Comparison of ENCODE assay signal across 1 cellular context in the genomic region with DNA sequence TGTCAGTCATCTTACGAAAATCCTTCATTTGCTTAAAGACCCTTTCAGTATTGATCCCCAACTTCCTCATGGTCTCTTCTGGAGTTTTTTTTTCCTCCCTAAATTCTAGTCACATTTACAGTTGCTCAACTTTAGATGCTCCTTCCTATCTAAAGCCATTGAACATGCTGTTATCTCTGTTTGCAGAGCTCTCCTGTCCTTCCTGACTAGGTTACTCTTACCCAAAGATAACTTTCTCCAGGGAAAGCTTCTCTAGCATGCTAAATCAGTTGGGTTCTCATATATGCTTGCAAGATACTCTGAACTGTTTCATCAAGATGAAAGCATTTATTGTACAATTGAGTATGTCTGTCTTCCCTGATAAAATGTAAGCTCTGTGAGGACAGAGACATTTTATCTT.
TF ChIP-seq lines count a peak whose summit lies in the region.

No MANE protein-coding gene starts in this region.

TF ChIP-seq in K562, 482 proteins besides CTCF, POLR2A, EP300 and RAD21 (continued from another document and continues in another):
- TF ChIP-seq JUND (IDR thresholded peaks at IDR 0.05; ENCODE audit: borderline replicate concordance, low read depth, low read length): peak; percentile 27; the same call in 1 of the 2 replicates
- no peak; the same call in 2 of the 3 replicates for TF ChIP-seq JUND (tag; IDR thresholded peaks at IDR 0.05; ENCODE audit: borderline replicate concordance, low read depth, low read length)
- TF ChIP-seq MYC (IDR thresholded peaks at IDR 0.05; ENCODE audit: low read depth, low read length): no peak; the same call in 1 of the 2 replicates
- no peak for TF ChIP-seq MYC (CRISPR knock-in tag; IDR thresholded peaks at IDR 0.05; ENCODE audit: borderline replicate concordance, low read depth)
- TF ChIP-seq HMG20A (CRISPR knock-in tag; conservative IDR thresholded peaks at IDR 0.05): no peak; the same call in 1 of the 2 replicates
- TF ChIP-seq, protein P1, sequence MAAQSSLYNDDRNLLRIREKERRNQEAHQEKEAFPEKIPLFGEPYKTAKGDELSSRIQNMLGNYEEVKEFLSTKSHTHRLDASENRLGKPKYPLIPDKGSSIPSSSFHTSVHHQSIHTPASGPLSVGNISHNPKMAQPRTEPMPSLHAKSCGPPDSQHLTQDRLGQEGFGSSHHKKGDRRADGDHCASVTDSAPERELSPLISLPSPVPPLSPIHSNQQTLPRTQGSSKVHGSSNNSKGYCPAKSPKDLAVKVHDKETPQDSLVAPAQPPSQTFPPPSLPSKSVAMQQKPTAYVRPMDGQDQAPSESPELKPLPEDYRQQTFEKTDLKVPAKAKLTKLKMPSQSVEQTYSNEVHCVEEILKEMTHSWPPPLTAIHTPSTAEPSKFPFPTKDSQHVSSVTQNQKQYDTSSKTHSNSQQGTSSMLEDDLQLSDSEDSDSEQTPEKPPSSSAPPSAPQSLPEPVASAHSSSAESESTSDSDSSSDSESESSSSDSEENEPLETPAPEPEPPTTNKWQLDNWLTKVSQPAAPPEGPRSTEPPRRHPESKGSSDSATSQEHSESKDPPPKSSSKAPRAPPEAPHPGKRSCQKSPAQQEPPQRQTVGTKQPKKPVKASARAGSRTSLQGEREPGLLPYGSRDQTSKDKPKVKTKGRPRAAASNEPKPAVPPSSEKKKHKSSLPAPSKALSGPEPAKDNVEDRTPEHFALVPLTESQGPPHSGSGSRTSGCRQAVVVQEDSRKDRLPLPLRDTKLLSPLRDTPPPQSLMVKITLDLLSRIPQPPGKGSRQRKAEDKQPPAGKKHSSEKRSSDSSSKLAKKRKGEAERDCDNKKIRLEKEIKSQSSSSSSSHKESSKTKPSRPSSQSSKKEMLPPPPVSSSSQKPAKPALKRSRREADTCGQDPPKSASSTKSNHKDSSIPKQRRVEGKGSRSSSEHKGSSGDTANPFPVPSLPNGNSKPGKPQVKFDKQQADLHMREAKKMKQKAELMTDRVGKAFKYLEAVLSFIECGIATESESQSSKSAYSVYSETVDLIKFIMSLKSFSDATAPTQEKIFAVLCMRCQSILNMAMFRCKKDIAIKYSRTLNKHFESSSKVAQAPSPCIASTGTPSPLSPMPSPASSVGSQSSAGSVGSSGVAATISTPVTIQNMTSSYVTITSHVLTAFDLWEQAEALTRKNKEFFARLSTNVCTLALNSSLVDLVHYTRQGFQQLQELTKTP (IDR thresholded peaks at IDR 0.05; ENCODE audit: low read depth in 1 of 2, partially characterized antibody in 2 of 2): peak in 1 of 2 experiments; percentile 65
- TF ChIP-seq BCOR (IDR thresholded peaks at IDR 0.05): peak; percentile 57; the same call in 1 of the 2 replicates
- TF ChIP-seq MED1 (CRISPR knock-in tag; IDR thresholded peaks at IDR 0.05; ENCODE audit: borderline replicate concordance): no peak
- TF ChIP-seq NR3C1 (CRISPR knock-in tag; IDR thresholded peaks at IDR 0.05): no peak
- TF ChIP-seq RB1 (IDR thresholded peaks at IDR 0.05; ENCODE audit: low read depth): no peak
- TF ChIP-seq, protein P2, sequence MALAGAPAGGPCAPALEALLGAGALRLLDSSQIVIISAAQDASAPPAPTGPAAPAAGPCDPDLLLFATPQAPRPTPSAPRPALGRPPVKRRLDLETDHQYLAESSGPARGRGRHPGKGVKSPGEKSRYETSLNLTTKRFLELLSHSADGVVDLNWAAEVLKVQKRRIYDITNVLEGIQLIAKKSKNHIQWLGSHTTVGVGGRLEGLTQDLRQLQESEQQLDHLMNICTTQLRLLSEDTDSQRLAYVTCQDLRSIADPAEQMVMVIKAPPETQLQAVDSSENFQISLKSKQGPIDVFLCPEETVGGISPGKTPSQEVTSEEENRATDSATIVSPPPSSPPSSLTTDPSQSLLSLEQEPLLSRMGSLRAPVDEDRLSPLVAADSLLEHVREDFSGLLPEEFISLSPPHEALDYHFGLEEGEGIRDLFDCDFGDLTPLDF (CRISPR knock-in tag; IDR thresholded peaks at IDR 0.05): no peak
- peak; percentile 76; the same call in 1 of the 2 replicates for TF ChIP-seq ZEB2 (IDR thresholded peaks at IDR 0.05)
- TF ChIP-seq, protein P3, sequence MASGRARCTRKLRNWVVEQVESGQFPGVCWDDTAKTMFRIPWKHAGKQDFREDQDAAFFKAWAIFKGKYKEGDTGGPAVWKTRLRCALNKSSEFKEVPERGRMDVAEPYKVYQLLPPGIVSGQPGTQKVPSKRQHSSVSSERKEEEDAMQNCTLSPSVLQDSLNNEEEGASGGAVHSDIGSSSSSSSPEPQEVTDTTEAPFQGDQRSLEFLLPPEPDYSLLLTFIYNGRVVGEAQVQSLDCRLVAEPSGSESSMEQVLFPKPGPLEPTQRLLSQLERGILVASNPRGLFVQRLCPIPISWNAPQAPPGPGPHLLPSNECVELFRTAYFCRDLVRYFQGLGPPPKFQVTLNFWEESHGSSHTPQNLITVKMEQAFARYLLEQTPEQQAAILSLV (tag; IDR thresholded peaks at IDR 0.05): no peak
- TF ChIP-seq ZNF655 (CRISPR knock-in tag; IDR thresholded peaks at IDR 0.05): no peak
- TF ChIP-seq ZNF586 (CRISPR knock-in tag; conservative IDR thresholded peaks at IDR 0.05): no peak
- peak; percentile 71 for TF ChIP-seq EHMT2 (IDR thresholded peaks at IDR 0.05)
- TF ChIP-seq, protein P4, sequence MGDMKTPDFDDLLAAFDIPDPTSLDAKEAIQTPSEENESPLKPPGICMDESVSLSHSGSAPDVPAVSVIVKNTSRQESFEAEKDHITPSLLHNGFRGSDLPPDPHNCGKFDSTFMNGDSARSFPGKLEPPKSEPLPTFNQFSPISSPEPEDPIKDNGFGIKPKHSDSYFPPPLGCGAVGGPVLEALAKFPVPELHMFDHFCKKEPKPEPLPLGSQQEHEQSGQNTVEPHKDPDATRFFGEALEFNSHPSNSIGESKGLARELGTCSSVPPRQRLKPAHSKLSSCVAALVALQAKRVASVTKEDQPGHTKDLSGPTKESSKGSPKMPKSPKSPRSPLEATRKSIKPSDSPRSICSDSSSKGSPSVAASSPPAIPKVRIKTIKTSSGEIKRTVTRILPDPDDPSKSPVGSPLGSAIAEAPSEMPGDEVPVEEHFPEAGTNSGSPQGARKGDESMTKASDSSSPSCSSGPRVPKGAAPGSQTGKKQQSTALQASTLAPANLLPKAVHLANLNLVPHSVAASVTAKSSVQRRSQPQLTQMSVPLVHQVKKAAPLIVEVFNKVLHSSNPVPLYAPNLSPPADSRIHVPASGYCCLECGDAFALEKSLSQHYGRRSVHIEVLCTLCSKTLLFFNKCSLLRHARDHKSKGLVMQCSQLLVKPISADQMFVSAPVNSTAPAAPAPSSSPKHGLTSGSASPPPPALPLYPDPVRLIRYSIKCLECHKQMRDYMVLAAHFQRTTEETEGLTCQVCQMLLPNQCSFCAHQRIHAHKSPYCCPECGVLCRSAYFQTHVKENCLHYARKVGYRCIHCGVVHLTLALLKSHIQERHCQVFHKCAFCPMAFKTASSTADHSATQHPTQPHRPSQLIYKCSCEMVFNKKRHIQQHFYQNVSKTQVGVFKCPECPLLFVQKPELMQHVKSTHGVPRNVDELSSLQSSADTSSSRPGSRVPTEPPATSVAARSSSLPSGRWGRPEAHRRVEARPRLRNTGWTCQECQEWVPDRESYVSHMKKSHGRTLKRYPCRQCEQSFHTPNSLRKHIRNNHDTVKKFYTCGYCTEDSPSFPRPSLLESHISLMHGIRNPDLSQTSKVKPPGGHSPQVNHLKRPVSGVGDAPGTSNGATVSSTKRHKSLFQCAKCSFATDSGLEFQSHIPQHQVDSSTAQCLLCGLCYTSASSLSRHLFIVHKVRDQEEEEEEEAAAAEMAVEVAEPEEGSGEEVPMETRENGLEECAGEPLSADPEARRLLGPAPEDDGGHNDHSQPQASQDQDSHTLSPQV (IDR thresholded peaks at IDR 0.05): no peak
- no peak for TF ChIP-seq ZNF311 (CRISPR knock-in tag; IDR thresholded peaks at IDR 0.05)
- TF ChIP-seq ZNF699 (CRISPR knock-in tag; IDR thresholded peaks at IDR 0.05; ENCODE audit: insufficient replicate concordance): no peak
- TF ChIP-seq ZNF76 (CRISPR knock-in tag; IDR thresholded peaks at IDR 0.05; ENCODE audit: borderline replicate concordance): no peak
- no peak for TF ChIP-seq BRF1 (IDR thresholded peaks at IDR 0.05; ENCODE audit: borderline replicate concordance, extremely low read depth, insufficient read length)
- TF ChIP-seq CREM (IDR thresholded peaks at IDR 0.05; ENCODE audit: low read depth): peak; percentile 44; the same call in 1 of the 2 replicates
- TF ChIP-seq SREBF2 (CRISPR knock-in tag; IDR thresholded peaks at IDR 0.05): no peak
- TF ChIP-seq GTF2F1 (IDR thresholded peaks at IDR 0.05; ENCODE audit: low read depth, low read length): no peak
- TF ChIP-seq ZBTB8A (IDR thresholded peaks at IDR 0.05; ENCODE audit: partially characterized antibody): no peak
- no peak for TF ChIP-seq HDAC6 (IDR thresholded peaks at IDR 0.05; ENCODE audit: low read depth, low read length)
- TF ChIP-seq TSC22D4 (tag; IDR thresholded peaks at IDR 0.05): no peak
- peak; percentile 81 for TF ChIP-seq GATA2 (CRISPR knock-in tag; IDR thresholded peaks at IDR 0.05)
- peak; percentile 84 for TF ChIP-seq NBN (IDR thresholded peaks at IDR 0.05; ENCODE audit: low read depth)
- TF ChIP-seq, protein P5, sequence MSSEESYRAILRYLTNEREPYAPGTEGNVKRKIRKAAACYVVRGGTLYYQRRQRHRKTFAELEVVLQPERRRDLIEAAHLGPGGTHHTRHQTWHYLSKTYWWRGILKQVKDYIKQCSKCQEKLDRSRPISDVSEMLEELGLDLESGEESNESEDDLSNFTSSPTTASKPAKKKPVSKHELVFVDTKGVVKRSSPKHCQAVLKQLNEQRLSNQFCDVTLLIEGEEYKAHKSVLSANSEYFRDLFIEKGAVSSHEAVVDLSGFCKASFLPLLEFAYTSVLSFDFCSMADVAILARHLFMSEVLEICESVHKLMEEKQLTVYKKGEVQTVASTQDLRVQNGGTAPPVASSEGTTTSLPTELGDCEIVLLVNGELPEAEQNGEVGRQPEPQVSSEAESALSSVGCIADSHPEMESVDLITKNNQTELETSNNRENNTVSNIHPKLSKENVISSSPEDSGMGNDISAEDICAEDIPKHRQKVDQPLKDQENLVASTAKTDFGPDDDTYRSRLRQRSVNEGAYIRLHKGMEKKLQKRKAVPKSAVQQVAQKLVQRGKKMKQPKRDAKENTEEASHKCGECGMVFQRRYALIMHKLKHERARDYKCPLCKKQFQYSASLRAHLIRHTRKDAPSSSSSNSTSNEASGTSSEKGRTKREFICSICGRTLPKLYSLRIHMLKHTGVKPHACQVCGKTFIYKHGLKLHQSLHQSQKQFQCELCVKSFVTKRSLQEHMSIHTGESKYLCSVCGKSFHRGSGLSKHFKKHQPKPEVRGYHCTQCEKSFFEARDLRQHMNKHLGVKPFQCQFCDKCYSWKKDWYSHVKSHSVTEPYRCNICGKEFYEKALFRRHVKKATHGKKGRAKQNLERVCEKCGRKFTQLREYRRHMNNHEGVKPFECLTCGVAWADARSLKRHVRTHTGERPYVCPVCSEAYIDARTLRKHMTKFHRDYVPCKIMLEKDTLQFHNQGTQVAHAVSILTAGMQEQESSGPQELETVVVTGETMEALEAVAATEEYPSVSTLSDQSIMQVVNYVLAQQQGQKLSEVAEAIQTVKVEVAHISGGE (CRISPR knock-in tag; IDR thresholded peaks at IDR 0.05): 0 out of 6 replicates have a peak, but pooled peaks of 1 of the 3 experiments have one; percentile 51
- TF ChIP-seq RNF2 (IDR thresholded peaks at IDR 0.05): peak; percentile 44; the same call in 1 of the 2 replicates
- TF ChIP-seq ZNF436 (CRISPR knock-in tag; IDR thresholded peaks at IDR 0.05): no peak
- TF ChIP-seq ZHX1 (conservative IDR thresholded peaks at IDR 0.05; ENCODE audit: low read length): no peak
- TF ChIP-seq SMAD1 (IDR thresholded peaks at IDR 0.05; ENCODE audit: low read depth, low read length, partially characterized antibody): no peak
- TF ChIP-seq GTF2B (IDR thresholded peaks at IDR 0.05; ENCODE audit: extremely low read depth, insufficient read length): no peak
- peak; percentile 98 for TF ChIP-seq SMARCA4 (IDR thresholded peaks at IDR 0.05)
- no peak for TF ChIP-seq ZNF121 (CRISPR knock-in tag; conservative IDR thresholded peaks at IDR 0.05)
- no peak for TF ChIP-seq ATF1 (CRISPR knock-in tag; IDR thresholded peaks at IDR 0.05)
- TF ChIP-seq ATF1 (tag; IDR thresholded peaks at IDR 0.05): no peak
- TF ChIP-seq HINFP (tag; conservative IDR thresholded peaks at IDR 0.05; ENCODE audit: low read depth): no peak
